In the genomic region with DNA sequence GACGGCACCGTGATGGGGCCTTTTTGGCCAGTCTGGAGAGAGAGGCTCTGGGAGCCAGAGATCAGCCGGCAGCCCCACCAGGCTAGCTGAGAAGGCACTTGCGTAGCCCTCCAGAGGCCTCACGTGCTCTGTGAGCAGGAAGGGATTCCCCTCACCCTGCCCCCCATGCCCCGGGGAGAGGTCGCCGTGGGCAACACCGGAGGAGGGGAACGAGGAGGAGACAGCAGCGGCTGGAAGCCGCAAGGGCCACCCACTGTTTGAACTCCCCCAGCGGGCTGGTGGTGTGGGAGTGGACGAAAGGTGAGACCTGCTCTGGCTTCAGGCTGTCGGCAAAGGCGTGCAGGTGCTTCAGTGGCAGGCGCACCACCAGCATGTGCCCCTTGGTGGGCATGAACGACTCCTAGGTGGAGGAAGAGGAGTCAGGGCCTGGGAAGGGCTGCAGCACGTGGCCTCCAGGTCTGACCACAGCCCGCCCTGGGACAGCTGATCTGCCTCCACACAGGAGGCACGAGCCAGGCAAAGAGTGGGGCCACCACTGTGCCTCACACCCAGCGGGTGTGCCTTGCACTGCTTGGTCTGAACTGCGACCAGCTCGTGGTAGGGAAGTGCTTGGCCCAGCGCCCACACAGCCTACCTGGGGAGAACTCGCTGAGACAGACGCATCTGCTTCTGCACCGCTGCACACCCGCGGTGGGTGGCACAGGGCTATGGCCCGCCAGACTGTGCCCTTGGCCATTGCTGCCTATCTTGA, we compare ENCODE assay signal across 17 cellular contexts.
DNase-seq lines count a peak whose midpoint lies in the region; TF ChIP-seq lines count a peak whose summit lies in the region.
"Had no signal": no experiment of that assay in that cellular context is flagged by ENCODE, and none has a peak within 500 bp of the region (broad histone marks: within the 10 kb centered on the region; RNA-seq: fewer than 3 reads in every experiment).

No MANE protein-coding gene starts in this region.

- H3K27me3 Mint-ChIP-seq in Calu3 (ENCODE audit: unreplicated experiment), result peaks cover 42% of the 10 kb centered on the region

- no peaks in the 10 kb centered on the region for H3K9me3 Mint-ChIP-seq in Calu3 (ENCODE audit: low read depth, unreplicated experiment)
- H3K9me3 Mint-ChIP-seq: activated naive CD4-positive, alpha-beta T cell treated with anti-CD3 and anti-CD28 coated beads, Interleukin-2, amount 50 U/mL, for 72 hours; naive thymus-derived CD4-positive, alpha-beta T cell had no signal

- no peaks in the 10 kb centered on the region for H3K27me3 ChIP-seq in BE2C
- H3K27me3 ChIP-seq: body of pancreas had no signal

- no peaks in the 10 kb centered on the region for H3K36me3 Mint-ChIP-seq in Calu3 (ENCODE audit: insufficient read depth, unreplicated experiment)
- H3K36me3 Mint-ChIP-seq: activated naive CD4-positive, alpha-beta T cell treated with anti-CD3 and anti-CD28 coated beads, Interleukin-2, amount 50 U/mL, for 72 hours; naive thymus-derived CD4-positive, alpha-beta T cell had no signal

- no TSS peak for BruUV-seq in Calu3 (replicated peaks; lab: Mats Ljungman, UMichigan)

- H3K27ac Mint-ChIP-seq in Calu3 (ENCODE audit: unreplicated experiment), result no peak overlapping the region
- H3K27ac Mint-ChIP-seq: activated naive CD4-positive, alpha-beta T cell treated with anti-CD3 and anti-CD28 coated beads, Interleukin-2, amount 50 U/mL, for 72 hours had no signal

- no peaks in the 10 kb centered on the region for H3K36me3 ChIP-seq in BE2C

- peaks cover 6% of the 10 kb centered on the region for H3K4me1 ChIP-seq in BE2C

- H3K4me1 Mint-ChIP-seq in Calu3 (ENCODE audit: low read depth, unreplicated experiment), result no peaks in the 10 kb centered on the region

- H3K9me3 ChIP-seq in BE2C, result no peaks in the 10 kb centered on the region
- H3K9me3 ChIP-seq: body of pancreas had no signal

- CTCF ChIA-PET in Calu3 (lab: Charles Lee), result no interaction called here

- in situ Hi-C loops in GM13976 (cut with MboI; ENCODE audit: low sequenced_read_pairs, unreplicated experiment), result loop anchor here (10.0 to 25.0 kb wide), 2 partner anchors 97 to 180 kb away; no protein-coding TSS in a partner anchor

- H3K4me3 Mint-ChIP-seq in Calu3 (ENCODE audit: low read depth, unreplicated experiment), result no peak overlapping the region

- intact Hi-C loops in Calu3 (cut with micrococcal nuclease; ENCODE audit: unreplicated experiment), result loop anchor here (2.0 kb wide), 1 partner anchor 133 kb away; no protein-coding TSS in a partner anchor

- H3K4me3 ChIP-seq in BE2C (ENCODE audit: low read depth, low read length), result no peak overlapping the region
- H3K4me3 ChIP-seq: body of pancreas, coronary artery had no signal

- peak; percentile 30 for DNase-seq in BE2C
- peak; percentile 30 for DNase-seq in GM13976 (ENCODE audit: low spot score)
- DNase-seq in NCI-H345 (lab: John Stamatoyannopoulos, UW), result peak; percentile 57
- peak; percentile 75 for DNase-seq in left kidney (ENCODE audit: low read depth, low spot score)
- DNase-seq in Calu3, result no peak
- DNase-seq in GM03348 (ENCODE audit: low spot score), result no peak
- DNase-seq in activated gamma-delta T cell (lab: John Stamatoyannopoulos, UW), result no peak
- DNase-seq in NCI-H748 (lab: John Stamatoyannopoulos, UW; ENCODE audit: unreplicated experiment), result no peak
- DNase-seq: activated T-cell treated with anti-CD3 and anti-CD28 coated beads, Interleukin-2, amount 50 U/mL, for 1 hour; body of pancreas; foreskin melanocyte; GDM1; MV-4-11; naive thymus-derived CD4-positive, alpha-beta T cell; NCI-H510A treated with DMSO at 0.1 percent for 48 hours had no signal

- TF ChIP-seq CTCF in BE2C (IDR thresholded peaks at IDR 0.05; ENCODE audit: low read depth, low read length) (no peak), GM13976 (IDR thresholded peaks at IDR 0.05; ENCODE audit: borderline replicate concordance, control extremely low read depth, extremely low read depth, insufficient read depth, missing control alignments) (no peak), Calu3 (IDR thresholded peaks at IDR 0.05; ENCODE audit: unreplicated experiment) (no peak)

Comparison
In these comparisons a context has a peak if more than half of its experiments do, and no peak if none do; other contexts are left out.
1. DNase-seq: peak in BE2C (single experiment), GM13976 (single experiment), NCI-H345 (single experiment) and left kidney (single experiment); none in Calu3 (single experiment), GM03348 (single experiment), activated gamma-delta T cell (single experiment) and NCI-H748 (single experiment).